In genomic region chr3:156973954-156974353, GRCh38 we compare ENCODE assay signal across 21 cellular contexts.
DNase-seq lines count a peak whose midpoint lies in the region; ATAC-seq and TF ChIP-seq lines count a peak whose summit lies in the region.
"Had no signal": no experiment of that assay in that cellular context is flagged by ENCODE, and none has a peak within 500 bp of the region (broad histone marks: within the 10 kb centered on the region; RNA-seq: fewer than 3 reads in every experiment).

No MANE protein-coding gene starts in this region.

- no peaks in the 10 kb centered on the region for H3K36me3 ChIP-seq in GM23248 (ENCODE audit: low read depth)
- no peaks in the 10 kb centered on the region for H3K36me3 ChIP-seq in RWPE2 (ENCODE audit: low read depth)
- H3K36me3 ChIP-seq: MG63, SJCRH30 had no signal

- no peak overlapping the region for H3K4me2 ChIP-seq in GM23248 (ENCODE audit: unreplicated experiment)
- H3K4me2 ChIP-seq: GM23338 had no signal

- H3K4me3 ChIP-seq in GM23248 = no peak overlapping the region
- H3K4me3 ChIP-seq in RWPE2 (ENCODE audit: severe bottlenecking) = no peak overlapping the region
- H3K4me3 ChIP-seq: GM23338, MG63, SJCRH30 had no signal

- H3K4me1 ChIP-seq in GM23248 (ENCODE audit: insufficient read depth) (no peaks in the 10 kb centered on the region), RWPE2 (ENCODE audit: insufficient read depth, poor library complexity, severe bottlenecking) (no peaks in the 10 kb centered on the region)
- H3K4me1 ChIP-seq: Caco-2, SJCRH30 had no signal

- H4K20me1 ChIP-seq in GM23248 (ENCODE audit: insufficient read depth) = no peaks in the 10 kb centered on the region

- peaks cover 2% of the 10 kb centered on the region for H3K9me3 Mint-ChIP-seq in activated naive CD8-positive, alpha-beta T cell treated with anti-CD3 and anti-CD28 coated beads for 36 hours
- H3K9me3 Mint-ChIP-seq: CD4-positive, alpha-beta T cell had no signal

- H3K27me3 ChIP-seq in GM23248 (replicated peaks; ENCODE audit: insufficient read depth) (no peaks in the 10 kb centered on the region), RWPE2 (ENCODE audit: insufficient read depth, poor library complexity, severe bottlenecking) (no peaks in the 10 kb centered on the region)
- H3K27me3 ChIP-seq: MG63, SJCRH30 had no signal

- no peak for TF ChIP-seq CTCF in RWPE2 (IDR thresholded peaks at IDR 0.05; ENCODE audit: poor library complexity, severe bottlenecking)

- ATAC-seq in RWPE2 (ENCODE audit: low read depth) (peak; percentile 84), esophagus mucosa (peak; percentile 49)
- ATAC-seq: GM23338, Panc1 had no signal

- no peaks in the 10 kb centered on the region for H3K9me2 ChIP-seq in GM23248 (ENCODE audit: insufficient read depth)

- in situ Hi-C loops in GM23248 (cut with MboI) = no loop called here

- H3K9me3 ChIP-seq in GM23248 (ENCODE audit: low read depth) (no peaks in the 10 kb centered on the region), RWPE2 (ENCODE audit: severe bottlenecking) (no peaks in the 10 kb centered on the region)
- H3K9me3 ChIP-seq: Caco-2, MG63, SJCRH30 had no signal

- H3K9ac ChIP-seq in GM23248 = no peak overlapping the region

- peaks cover 4% of the 10 kb centered on the region for H3K27me3 Mint-ChIP-seq in activated naive CD8-positive, alpha-beta T cell treated with anti-CD3 and anti-CD28 coated beads for 36 hours
- H3K27me3 Mint-ChIP-seq: CD4-positive, alpha-beta T cell had no signal

- H3F3A ChIP-seq in GM23248 (ENCODE audit: insufficient read depth) = no peaks in the 10 kb centered on the region

- no peak overlapping the region for H3K27ac Mint-ChIP-seq in activated naive CD8-positive, alpha-beta T cell treated with anti-CD3 and anti-CD28 coated beads for 36 hours
- H3K27ac Mint-ChIP-seq: CD4-positive, alpha-beta T cell; GM23338 had no signal

- H3K27ac ChIP-seq in GM23248 (no peak overlapping the region), RWPE2 (ENCODE audit: poor library complexity, severe bottlenecking) (no peak overlapping the region)
- H3K27ac ChIP-seq: SJCRH30 had no signal

- 0 out of 2 replicates have a peak overlapping the region, but pooled peaks have one; percentile 21 for H2AFZ ChIP-seq in GM23248
- H2AFZ ChIP-seq: GM23338 had no signal

- H3K4me3 Mint-ChIP-seq in activated naive CD8-positive, alpha-beta T cell treated with anti-CD3 and anti-CD28 coated beads for 36 hours = no peak overlapping the region
- H3K4me3 Mint-ChIP-seq: CD4-positive, alpha-beta T cell; GM23338 had no signal

- H3K4me1 Mint-ChIP-seq in activated naive CD8-positive, alpha-beta T cell treated with anti-CD3 and anti-CD28 coated beads for 36 hours = peaks cover 7% of the 10 kb centered on the region

- H3K36me3 Mint-ChIP-seq in activated naive CD8-positive, alpha-beta T cell treated with anti-CD3 and anti-CD28 coated beads for 36 hours = no peaks in the 10 kb centered on the region

- 96 to 97% methylated on average over 2 of the region's 2 CpGs for WGBS in GM23248 (ENCODE audit: low coverage in 1 of 2, low lambda C conversion rate in 2 of 2, missing lambda C conversion rate in 2 of 2), 2 experiments

- DNase-seq in GM23248 (peak; percentile 3), HPDE6-E6E7 (ENCODE audit: extremely low spot score) (peak; percentile 6), RWPE2 (ENCODE audit: low spot score) (no peak), C1 segment of cervical spinal cord (lab: John Stamatoyannopoulos, UW) (no peak)
- DNase-seq in effector CD8-positive, alpha-beta T cell (lab: John Stamatoyannopoulos, UW) = no peak
- no peak for DNase-seq in activated naive CD8-positive, alpha-beta T cell treated with anti-CD3 and anti-CD28 coated beads for 36 hours
- DNase-seq: Caco-2; CD4-positive, alpha-beta T cell; DMS 273 treated with DMSO at 0.1 percent for 48 hours; DMS79 treated with DMSO at 0.1 percent for 48 hours; IMR-90; Karpas-422; MG63; NCI-H1048; NCI-H1436; NCI-H187 treated with DMSO at 0.1 percent for 48 hours; NCI-H2107; SJCRH30 had no signal

- H3K79me2 ChIP-seq in GM23248 (ENCODE audit: insufficient read depth) = no peaks in the 10 kb centered on the region

Comparison
In these comparisons a context has a peak if more than half of its experiments do, and no peak if none do; other contexts are left out.
1. DNase-seq: peak in GM23248 (single experiment) and HPDE6-E6E7 (single experiment); none in RWPE2 (single experiment), effector CD8-positive, alpha-beta T cell (single experiment), C1 segment of cervical spinal cord (0 of 14) and activated naive CD8-positive, alpha-beta T cell treated with anti-CD3 and anti-CD28 coated beads for 36 hours (single experiment).